In the genomic region with DNA sequence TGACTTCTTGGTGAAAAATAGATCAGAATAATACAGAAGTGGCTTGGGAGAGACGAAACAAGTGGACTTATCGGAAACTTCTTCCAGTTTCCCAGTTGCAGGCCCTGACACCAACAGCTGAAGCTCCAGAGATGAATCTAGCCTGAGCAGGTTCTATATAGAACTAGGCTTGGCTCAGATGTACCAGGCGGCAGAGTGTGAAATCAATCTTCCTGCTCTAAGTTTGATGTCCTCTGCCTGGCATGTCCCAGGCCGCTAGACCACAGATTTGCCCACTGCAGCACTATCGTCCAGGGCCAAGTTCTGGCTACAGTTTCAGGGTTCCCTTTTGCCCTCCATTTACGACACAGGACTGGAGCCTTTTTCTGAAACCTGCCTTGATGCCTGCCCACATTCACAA, we compare ENCODE assay signal across 18 cellular contexts.
"Had no signal": no experiment of that assay in that cellular context is flagged by ENCODE, and none has a peak within 500 bp of the region (broad histone marks: within the 10 kb centered on the region; RNA-seq: fewer than 3 reads in every experiment).

No MANE protein-coding gene starts in this region.

- H3K4me1 Mint-ChIP-seq: stimulated activated naive B cell treated with anti-CD40 and anti-IgM and Interleukin-4, amounts not matched to agents 10 μg/mL and 1 μg/mL and 100 μg/mL, for 72 hours had no signal

- H3K9me3 Mint-ChIP-seq: activated T-cell treated with anti-CD3 and anti-CD28 coated beads, Interleukin-2, amount 50 U/mL, for 72 hours had no signal

- H3K27me3 ChIP-seq: esophagus squamous epithelium, pancreas, sigmoid colon had no signal

- ATAC-seq: activated T-cell treated with anti-CD3 and anti-CD28 coated beads, Interleukin-2, amount 50 U/mL, for 72 hours; left colon; pancreas; stimulated activated naive B cell treated with anti-CD40 and anti-IgM and Interleukin-4, amounts not matched to agents 10 μg/mL and 1 μg/mL and 100 μg/mL, for 72 hours had no signal

- H3K36me3 Mint-ChIP-seq: stimulated activated naive B cell treated with anti-CD40 and anti-IgM and Interleukin-4, amounts not matched to agents 10 μg/mL and 1 μg/mL and 100 μg/mL, for 72 hours had no signal

- H3K27me3 Mint-ChIP-seq: stimulated activated naive B cell treated with anti-CD40 and anti-IgM and Interleukin-4, amounts not matched to agents 10 μg/mL and 1 μg/mL and 100 μg/mL, for 72 hours had no signal

- H3K9me3 ChIP-seq: esophagus squamous epithelium, pancreas, sigmoid colon had no signal

- H3K4me1 ChIP-seq: esophagus squamous epithelium, pancreas, sigmoid colon had no signal

- H3K4me3 ChIP-seq: esophagus squamous epithelium, lung, pancreas, sigmoid colon had no signal

- H3K27ac Mint-ChIP-seq: activated T-cell treated with anti-CD3 and anti-CD28 coated beads, Interleukin-2, amount 50 U/mL, for 72 hours; stimulated activated naive B cell treated with anti-CD40 and anti-IgM and Interleukin-4, amounts not matched to agents 10 μg/mL and 1 μg/mL and 100 μg/mL, for 72 hours had no signal

- H3K4me3 Mint-ChIP-seq: activated T-cell treated with anti-CD3 and anti-CD28 coated beads, Interleukin-2, amount 50 U/mL, for 72 hours; neural crest cell; stimulated activated naive B cell treated with anti-CD40 and anti-IgM and Interleukin-4, amounts not matched to agents 10 μg/mL and 1 μg/mL and 100 μg/mL, for 72 hours had no signal

- H3K27ac ChIP-seq: pancreas, VCaP had no signal

- H3K36me3 ChIP-seq: esophagus squamous epithelium, pancreas, sigmoid colon had no signal

- DNase-seq: activated CD4-positive, alpha-beta T cell treated with anti-CD3 and anti-CD28 coated beads, Interleukin-2, amount 50 U/mL, for 1 hour; activated CD4-positive, CD25-positive, alpha-beta regulatory T cell treated with anti-CD3 and anti-CD28 coated beads, Interleukin-2, amount 50 U/mL, for 72 hours; activated effector memory CD4-positive, alpha-beta T cell treated with anti-CD3 and anti-CD28 coated beads, Interleukin-2, amount 50 U/mL, for 16 hours; activated naive CD4-positive, alpha-beta T cell treated with anti-CD3 and anti-CD28 coated beads, Interleukin-2, amount 50 U/mL, for 16 hours; activated T-cell treated with anti-CD3 and anti-CD28 coated beads, Interleukin-2, amount 50 U/mL, for 72 hours; aorta; effector CD4-positive, alpha-beta T cell; esophagus squamous epithelium; hippocampal formation; left colon; midbrain; pancreas; sigmoid colon; stimulated activated naive B cell treated with anti-CD40 and anti-IgM and Interleukin-4, amounts not matched to agents 10 μg/mL and 1 μg/mL and 100 μg/mL, for 72 hours; T-helper 2 cell had no signal
